ENCODE assay signal across 26 cellular contexts in genomic region chr12:125091401-125091800, GRCh38.
"Had no signal": no experiment of that assay in that cellular context is flagged by ENCODE, and none has a peak within 500 bp of the region (broad histone marks: within the 10 kb centered on the region; RNA-seq: fewer than 3 reads in every experiment).

No MANE protein-coding gene starts in this region.

- H3K4me3 Mint-ChIP-seq: immature natural killer cell; mesothelial cell of epicardium; naive B cell; natural killer cell treated with Interleukin-12 subunit alpha and Interleukin-12 subunit beta and Interleukin-15 and Interleukin-18, amount 100 ng/mL, for 72 hours; stimulated activated effector memory CD8-positive, alpha-beta T cell treated with anti-CD3 and anti-CD28 coated beads, Interleukin-12 subunit alpha, Interleukin-12 subunit beta, amount 100 ng/mL, for 72 hours; stimulated activated naive CD8-positive, alpha-beta T cell treated with anti-CD3 and anti-CD28 coated beads, Interleukin-15, Interleukin-2, amounts not matched to agents 100 ng/mL and 50 ng/mL, for 24 hours had no signal

- H3K4me1 ChIP-seq: sigmoid colon, tibial artery had no signal

- ATAC-seq: left lung; lower lobe of right lung; natural killer cell treated with Interleukin-12 subunit alpha and Interleukin-12 subunit beta and Interleukin-15 and Interleukin-18, amount 100 ng/mL, for 72 hours; right cardiac atrium; stimulated activated effector memory CD8-positive, alpha-beta T cell treated with anti-CD3 and anti-CD28 coated beads, Interleukin-12 subunit alpha, Interleukin-12 subunit beta, amount 100 ng/mL, for 72 hours; upper lobe of right lung had no signal

- FAIRE-seq: islet of Langerhans, kidney, small intestine had no signal

- H3K36me3 Mint-ChIP-seq: stimulated activated effector memory CD8-positive, alpha-beta T cell treated with anti-CD3 and anti-CD28 coated beads, Interleukin-12 subunit alpha, Interleukin-12 subunit beta, amount 100 ng/mL, for 72 hours had no signal

- H3K36me3 ChIP-seq: ovary had no signal

- DNase-seq: hypothalamus; immature natural killer cell; kidney; lower lobe of right lung; mammary epithelial cell; mesendoderm; naive B cell; ovary; right cardiac atrium; sigmoid colon; small intestine; spleen; stimulated activated CD4-positive, alpha-beta T cell treated with anti-CD3 and anti-CD28 coated beads, Interleukin-4, amount 100 ng/mL, for 24 hours; stimulated activated naive CD4-positive, alpha-beta T cell; tibial artery; trophoblast cell; upper lobe of right lung had no signal

- H3K27me3 Mint-ChIP-seq: naive B cell; natural killer cell treated with Interleukin-12 subunit alpha and Interleukin-12 subunit beta and Interleukin-15 and Interleukin-18, amount 100 ng/mL, for 72 hours; progenitor cell of endocrine pancreas; stimulated activated naive CD8-positive, alpha-beta T cell treated with anti-CD3 and anti-CD28 coated beads, Interleukin-15, Interleukin-2, amounts not matched to agents 100 ng/mL and 50 ng/mL, for 24 hours had no signal

- H3K27me3 ChIP-seq: left lung, ovary, sigmoid colon, spleen, suprapubic skin, tibial artery, upper lobe of right lung had no signal

- H3K9me3 Mint-ChIP-seq: immature natural killer cell; mesothelial cell of epicardium; naive B cell; natural killer cell treated with Interleukin-12 subunit alpha and Interleukin-12 subunit beta and Interleukin-15 and Interleukin-18, amount 100 ng/mL, for 72 hours; stimulated activated effector memory CD8-positive, alpha-beta T cell treated with anti-CD3 and anti-CD28 coated beads, Interleukin-12 subunit alpha, Interleukin-12 subunit beta, amount 100 ng/mL, for 72 hours; stimulated activated naive CD8-positive, alpha-beta T cell treated with anti-CD3 and anti-CD28 coated beads, Interleukin-15, Interleukin-2, amounts not matched to agents 100 ng/mL and 50 ng/mL, for 24 hours had no signal

- H3K4me3 ChIP-seq: left lung, lower lobe of right lung, ovary, sigmoid colon, spleen, suprapubic skin, thoracic aorta, tibial artery, upper lobe of right lung had no signal

- H3K9me3 ChIP-seq: left lung, lower lobe of right lung, ovary, sigmoid colon, spleen, suprapubic skin, thoracic aorta, tibial artery, upper lobe of right lung had no signal

- H3K4me1 Mint-ChIP-seq: immature natural killer cell, mesothelial cell of epicardium, naive B cell had no signal

- H3K27ac ChIP-seq: left lung, lower lobe of right lung, ovary, sigmoid colon, spleen, suprapubic skin, thoracic aorta, tibial artery, upper lobe of right lung had no signal

- H3K27ac Mint-ChIP-seq: immature natural killer cell; mesothelial cell of epicardium; natural killer cell treated with Interleukin-12 subunit alpha and Interleukin-12 subunit beta and Interleukin-15 and Interleukin-18, amount 100 ng/mL, for 72 hours; progenitor cell of endocrine pancreas; stimulated activated effector memory CD8-positive, alpha-beta T cell treated with anti-CD3 and anti-CD28 coated beads, Interleukin-12 subunit alpha, Interleukin-12 subunit beta, amount 100 ng/mL, for 72 hours; stimulated activated naive CD8-positive, alpha-beta T cell treated with anti-CD3 and anti-CD28 coated beads, Interleukin-15, Interleukin-2, amounts not matched to agents 100 ng/mL and 50 ng/mL, for 24 hours had no signal
